ENCODE assay signal across 12 cellular contexts in genomic region chr6:119096683-119097310, GRCh38. TPM values are rescaled to one million over a fixed set of nuclear protein-coding genes. Genes with fewer than 3 reads are reported as not detected.
DNase-seq lines count a peak whose midpoint lies in the region; ATAC-seq and TF ChIP-seq lines count a peak whose summit lies in the region.
"Had no signal": no experiment of that assay in that cellular context is flagged by ENCODE, and none has a peak within 500 bp of the region (broad histone marks: within the 10 kb centered on the region; RNA-seq: fewer than 3 reads in every experiment).

No MANE protein-coding gene starts in this region.

- H2BK15ac ChIP-seq in mesendoderm (replicated peaks; ENCODE audit: low read depth): no peak overlapping the region

- no peak overlapping the region for H3K4me3 Mint-ChIP-seq in neural crest cell
- H3K4me3 Mint-ChIP-seq: effector memory CD8-positive, alpha-beta T cell; stimulated activated effector memory CD8-positive, alpha-beta T cell treated with anti-CD3 and anti-CD28 coated beads, Interleukin-12 subunit alpha, Interleukin-12 subunit beta, amount 100 ng/mL, for 72 hours had no signal

- no peak overlapping the region for H3K27ac ChIP-seq in A673 (ENCODE audit: low read depth, low read length, poor library complexity, severe bottlenecking)
- peak overlapping the region in 2 of 5 donors; percentile 4 to 17 for H3K27ac ChIP-seq in adrenal gland
- H3K27ac ChIP-seq in gastroesophageal sphincter: peak overlapping the region; percentile 51 to 75 (median 58)
- H3K27ac ChIP-seq in mesendoderm (ENCODE audit: low read depth, low read length): no peak overlapping the region

- CTCF ChIA-PET in A673 (lab: Charles Lee): no interaction called here

- ATAC-seq in gastroesophageal sphincter (peak; percentile 80), HG02870 (IDR thresholded peaks at IDR 0.05; ENCODE audit: unreplicated experiment) (no peak)
- ATAC-seq: effector memory CD8-positive, alpha-beta T cell; GM12878 had no signal

- no TSS peak for BruUV-seq in A673 (replicated peaks; lab: Mats Ljungman, UMichigan)

- H3K56ac ChIP-seq in mesendoderm (ENCODE audit: low read length): no peak overlapping the region

- H3K4ac ChIP-seq in mesendoderm (ENCODE audit: low read depth, low read length): no peak overlapping the region

- H4K8ac ChIP-seq in mesendoderm (ENCODE audit: low read depth, low read length): no peak overlapping the region

- no peak for TF ChIP-seq POLR2A in adrenal gland (IDR thresholded peaks at IDR 0.05)
- no peak for TF ChIP-seq POLR2A in gastroesophageal sphincter (IDR thresholded peaks at IDR 0.05)

- TF ChIP-seq CTCF in A673 (conservative IDR thresholded peaks at IDR 0.05; ENCODE audit: low read depth, low read length) (no peak), adrenal gland (IDR thresholded peaks at IDR 0.05) (no peak), gastroesophageal sphincter (IDR thresholded peaks at IDR 0.05) (no peak), neural crest cell (conservative IDR thresholded peaks at IDR 0.05) (no peak)

- H3K4me2 ChIP-seq in mesendoderm (ENCODE audit: low read length): no peak overlapping the region

- peaks cover 30% of the 10 kb centered on the region for H3K4me1 Mint-ChIP-seq in neural crest cell

- no peak overlapping the region for H2BK5ac ChIP-seq in mesendoderm (ENCODE audit: low read length)

- POLR2A ChIA-PET in A673 (lab: Charles Lee; ENCODE audit: low non-redundant PET): no interaction called here

- no peaks in the 10 kb centered on the region for H3K27me3 ChIP-seq in A673 (replicated peaks; ENCODE audit: insufficient read depth, low read depth, low read length, poor library complexity)
- no peaks in the 10 kb centered on the region for H3K27me3 ChIP-seq in adrenal gland
- no peaks in the 10 kb centered on the region for H3K27me3 ChIP-seq in gastroesophageal sphincter
- H3K27me3 ChIP-seq in mesendoderm (ENCODE audit: insufficient read depth, low read length, poor library complexity): no peaks in the 10 kb centered on the region

- no peak overlapping the region for H3K4me3 ChIP-seq in A673 (ENCODE audit: low read depth, low read length, poor library complexity, severe bottlenecking)
- H3K4me3 ChIP-seq in adrenal gland: no peak overlapping the region
- H3K4me3 ChIP-seq in gastroesophageal sphincter: no peak overlapping the region
- no peak overlapping the region for H3K4me3 ChIP-seq in mesendoderm (ENCODE audit: low read length)
- H3K4me3 ChIP-seq: GM12878 had no signal

- H3K9me3 Mint-ChIP-seq in neural crest cell: peaks cover 3% of the 10 kb centered on the region
- H3K9me3 Mint-ChIP-seq: effector memory CD8-positive, alpha-beta T cell; stimulated activated effector memory CD8-positive, alpha-beta T cell treated with anti-CD3 and anti-CD28 coated beads, Interleukin-12 subunit alpha, Interleukin-12 subunit beta, amount 100 ng/mL, for 72 hours had no signal

- H3K36me3 ChIP-seq in A673 (ENCODE audit: insufficient read depth, low read length, poor library complexity, severe bottlenecking): no peaks in the 10 kb centered on the region
- H3K36me3 ChIP-seq in adrenal gland (replicated peaks in 1 of 2): no peaks in the 10 kb centered on the region
- H3K36me3 ChIP-seq in gastroesophageal sphincter: no peaks in the 10 kb centered on the region
- no peaks in the 10 kb centered on the region for H3K36me3 ChIP-seq in mesendoderm (ENCODE audit: control insufficient read depth, insufficient read depth, low read length)

- no peak overlapping the region for H3K23ac ChIP-seq in mesendoderm (ENCODE audit: low read length)

- H4K5ac ChIP-seq in mesendoderm (ENCODE audit: low read length): no peak overlapping the region

- intact Hi-C loops in A673 (cut with micrococcal nuclease; ENCODE audit: unreplicated experiment): no loop called here
- intact Hi-C loops in adrenal gland (cut with DNase I): no loop called here

- no peak overlapping the region for H3K18ac ChIP-seq in mesendoderm (ENCODE audit: low read length)

- H3K27me3 Mint-ChIP-seq in neural crest cell (ENCODE audit: low read depth): no peaks in the 10 kb centered on the region
- H3K27me3 Mint-ChIP-seq: progenitor cell of endocrine pancreas had no signal

- DNase-seq in A673 (ENCODE audit: low spot score) (peak; percentile 12), adrenal gland (peak; percentile 62 to 90 (median 75)), neural crest cell (ENCODE audit: low read depth, low spot score) (no peak), hepatic stellate cell (ENCODE audit: low spot score) (no peak), mesendoderm (no peak), SKM-1 treated with dmso at 0.1 percent for 144 hours (lab: John Stamatoyannopoulos, UW; ENCODE audit: unreplicated experiment) (no peak)
- DNase-seq: effector memory CD8-positive, alpha-beta T cell had no signal

- no peak for TF ChIP-seq EP300 in gastroesophageal sphincter (IDR thresholded peaks at IDR 0.05)

- peak overlapping the region; percentile 88 for H3K27ac Mint-ChIP-seq in neural crest cell (ENCODE audit: unreplicated experiment)
- H3K27ac Mint-ChIP-seq: progenitor cell of endocrine pancreas; stimulated activated effector memory CD8-positive, alpha-beta T cell treated with anti-CD3 and anti-CD28 coated beads, Interleukin-12 subunit alpha, Interleukin-12 subunit beta, amount 100 ng/mL, for 72 hours had no signal

- no peak overlapping the region for H2BK120ac ChIP-seq in mesendoderm (ENCODE audit: low read depth, low read length)

- no peaks in the 10 kb centered on the region for H3K79me1 ChIP-seq in mesendoderm (ENCODE audit: low read length)

- WGBS in adrenal gland, 4 donors: 19 to 25% (median 23%) methylated on average over 5 of the region's 5 CpGs
- 0 to 5% methylated on average over 3 to 5 of the region's 5 CpGs for WGBS in gastroesophageal sphincter (ENCODE audit: low coverage in 1 of 2), 2 donors
- no CpG with 5 or more reads among the region's 5 CpGs for WGBS in mesendoderm (ENCODE audit: extremely low coverage, insufficient coverage, low lambda C conversion rate)

- H3K79me2 ChIP-seq in mesendoderm (ENCODE audit: control insufficient read depth, insufficient read depth, low read length): no peaks in the 10 kb centered on the region

- no peak overlapping the region for H2AK5ac ChIP-seq in mesendoderm (ENCODE audit: low read length)

- H3K9me3 ChIP-seq in A673 (ENCODE audit: low read depth, low read length, poor library complexity, severe bottlenecking): no peaks in the 10 kb centered on the region
- no peaks in the 10 kb centered on the region for H3K9me3 ChIP-seq in adrenal gland (replicated peaks in 1 of 3)
- H3K9me3 ChIP-seq in gastroesophageal sphincter: no peaks in the 10 kb centered on the region

- no peaks in the 10 kb centered on the region for H3K4me1 ChIP-seq in A673 (ENCODE audit: insufficient read depth, low read length, poor library complexity, severe bottlenecking)
- H3K4me1 ChIP-seq in adrenal gland (replicated peaks in 1 of 2): no peaks in the 10 kb centered on the region
- peaks cover 0 to 20% (median 0%) of the 10 kb centered on the region in 3 donors for H3K4me1 ChIP-seq in gastroesophageal sphincter
- no peaks in the 10 kb centered on the region for H3K4me1 ChIP-seq in mesendoderm (ENCODE audit: control insufficient read depth, low read depth, low read length)

- H3K36me3 Mint-ChIP-seq in neural crest cell (ENCODE audit: low read depth): no peaks in the 10 kb centered on the region
- H3K36me3 Mint-ChIP-seq: stimulated activated effector memory CD8-positive, alpha-beta T cell treated with anti-CD3 and anti-CD28 coated beads, Interleukin-12 subunit alpha, Interleukin-12 subunit beta, amount 100 ng/mL, for 72 hours had no signal

- H3K9ac ChIP-seq in mesendoderm (ENCODE audit: low read length): no peak overlapping the region

RNA-seq across cellular contexts. Expression of gene FAM184A, which starts 18.3 kb away (rescaled TPM):
- total RNA-seq in A673 (2021) (0.97 and 2.1 TPM in 2 replicates), adrenal gland (1 to 10 TPM in 7 of 8 donors, under 1 TPM in 1; 0.91 to 3.0 (median 2.0) TPM), gastroesophageal sphincter (10 to 100 TPM in 2 of 4 donors, 1 to 10 TPM in 2; 7.5 to 25.5 (median 10.3) TPM), neural crest cell (7.6 and 7.8 TPM in 2 replicates)
- 1 to 10 TPM; 2.9 to 5.2 (median 3.1) TPM for polyA plus RNA-seq in adrenal gland
- 6.2 TPM for polyA plus RNA-seq in mesendoderm (2013, experiment 1 of 2)
- 8.5 TPM for polyA plus RNA-seq in mesendoderm (2013, experiment 2 of 2)
- total RNA-seq: GM12878 had no signal

Comparison
In these comparisons a context has a peak if more than half of its experiments do, and no peak if none do; other contexts are left out.
1. DNase-seq: peak in A673 (single experiment) and adrenal gland (7 of 7); none in neural crest cell (single experiment), hepatic stellate cell (single experiment), mesendoderm (single experiment) and SKM-1 treated with dmso at 0.1 percent for 144 hours (single experiment).
2. H3K27ac ChIP-seq: peak in gastroesophageal sphincter (4 of 4); none in A673 (single experiment) and mesendoderm (single experiment).